In genomic region chr3:172750368-172751187, GRCh38 we compare ENCODE assay signal across 1 cellular context.
TF ChIP-seq lines count a peak whose summit lies in the region.

A gene with protein sequence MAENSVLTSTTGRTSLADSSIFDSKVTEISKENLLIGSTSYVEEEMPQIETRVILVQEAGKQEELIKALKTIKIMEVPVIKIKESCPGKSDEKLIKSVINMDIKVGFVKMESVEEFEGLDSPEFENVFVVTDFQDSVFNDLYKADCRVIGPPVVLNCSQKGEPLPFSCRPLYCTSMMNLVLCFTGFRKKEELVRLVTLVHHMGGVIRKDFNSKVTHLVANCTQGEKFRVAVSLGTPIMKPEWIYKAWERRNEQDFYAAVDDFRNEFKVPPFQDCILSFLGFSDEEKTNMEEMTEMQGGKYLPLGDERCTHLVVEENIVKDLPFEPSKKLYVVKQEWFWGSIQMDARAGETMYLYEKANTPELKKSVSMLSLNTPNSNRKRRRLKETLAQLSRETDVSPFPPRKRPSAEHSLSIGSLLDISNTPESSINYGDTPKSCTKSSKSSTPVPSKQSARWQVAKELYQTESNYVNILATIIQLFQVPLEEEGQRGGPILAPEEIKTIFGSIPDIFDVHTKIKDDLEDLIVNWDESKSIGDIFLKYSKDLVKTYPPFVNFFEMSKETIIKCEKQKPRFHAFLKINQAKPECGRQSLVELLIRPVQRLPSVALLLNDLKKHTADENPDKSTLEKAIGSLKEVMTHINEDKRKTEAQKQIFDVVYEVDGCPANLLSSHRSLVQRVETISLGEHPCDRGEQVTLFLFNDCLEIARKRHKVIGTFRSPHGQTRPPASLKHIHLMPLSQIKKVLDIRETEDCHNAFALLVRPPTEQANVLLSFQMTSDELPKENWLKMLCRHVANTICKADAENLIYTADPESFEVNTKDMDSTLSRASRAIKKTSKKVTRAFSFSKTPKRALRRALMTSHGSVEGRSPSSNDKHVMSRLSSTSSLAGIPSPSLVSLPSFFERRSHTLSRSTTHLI (plus strand): TSS chr3:172750726. CDS start chr3:172754531, 3,805 bp downstream.

TF ChIP-seq in GM12878, 131 proteins besides CTCF, POLR2A, EP300 and RAD21 (continued from another document and continues in another):
- TF ChIP-seq, protein P1, sequence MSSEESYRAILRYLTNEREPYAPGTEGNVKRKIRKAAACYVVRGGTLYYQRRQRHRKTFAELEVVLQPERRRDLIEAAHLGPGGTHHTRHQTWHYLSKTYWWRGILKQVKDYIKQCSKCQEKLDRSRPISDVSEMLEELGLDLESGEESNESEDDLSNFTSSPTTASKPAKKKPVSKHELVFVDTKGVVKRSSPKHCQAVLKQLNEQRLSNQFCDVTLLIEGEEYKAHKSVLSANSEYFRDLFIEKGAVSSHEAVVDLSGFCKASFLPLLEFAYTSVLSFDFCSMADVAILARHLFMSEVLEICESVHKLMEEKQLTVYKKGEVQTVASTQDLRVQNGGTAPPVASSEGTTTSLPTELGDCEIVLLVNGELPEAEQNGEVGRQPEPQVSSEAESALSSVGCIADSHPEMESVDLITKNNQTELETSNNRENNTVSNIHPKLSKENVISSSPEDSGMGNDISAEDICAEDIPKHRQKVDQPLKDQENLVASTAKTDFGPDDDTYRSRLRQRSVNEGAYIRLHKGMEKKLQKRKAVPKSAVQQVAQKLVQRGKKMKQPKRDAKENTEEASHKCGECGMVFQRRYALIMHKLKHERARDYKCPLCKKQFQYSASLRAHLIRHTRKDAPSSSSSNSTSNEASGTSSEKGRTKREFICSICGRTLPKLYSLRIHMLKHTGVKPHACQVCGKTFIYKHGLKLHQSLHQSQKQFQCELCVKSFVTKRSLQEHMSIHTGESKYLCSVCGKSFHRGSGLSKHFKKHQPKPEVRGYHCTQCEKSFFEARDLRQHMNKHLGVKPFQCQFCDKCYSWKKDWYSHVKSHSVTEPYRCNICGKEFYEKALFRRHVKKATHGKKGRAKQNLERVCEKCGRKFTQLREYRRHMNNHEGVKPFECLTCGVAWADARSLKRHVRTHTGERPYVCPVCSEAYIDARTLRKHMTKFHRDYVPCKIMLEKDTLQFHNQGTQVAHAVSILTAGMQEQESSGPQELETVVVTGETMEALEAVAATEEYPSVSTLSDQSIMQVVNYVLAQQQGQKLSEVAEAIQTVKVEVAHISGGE (CRISPR knock-in tag; IDR thresholded peaks at IDR 0.05): no peak
- TF ChIP-seq FOXK2 (IDR thresholded peaks at IDR 0.05) (no peak), JUND (IDR thresholded peaks at IDR 0.05; ENCODE audit: low read depth, low read length) (0 out of 2 replicates have a peak, but pooled peaks have one; percentile 24), SIX5 (IDR thresholded peaks at IDR 0.05; ENCODE audit: low read depth, low read length, severe bottlenecking) (no peak), SREBF1 (IDR thresholded peaks at IDR 0.05; ENCODE audit: low read length) (no peak), SREBF2 (IDR thresholded peaks at IDR 0.05; ENCODE audit: low read length) (peak; percentile 81), CEBPB (IDR thresholded peaks at IDR 0.05; ENCODE audit: borderline replicate concordance in 1 of 2, low read depth in 2 of 2, low read length in 2 of 2) (no peak), CBX3 (IDR thresholded peaks at IDR 0.05; ENCODE audit: borderline replicate concordance, low read depth) (no peak), YY1 (IDR thresholded peaks at IDR 0.05; ENCODE audit: low read depth, low read length) (peak; percentile 92), ZNF217 (IDR thresholded peaks at IDR 0.05) (no peak), DPF2 (IDR thresholded peaks at IDR 0.05) (no peak), RAD51 (IDR thresholded peaks at IDR 0.05) (no peak), BCL11A (IDR thresholded peaks at IDR 0.05; ENCODE audit: low read depth, low read length) (no peak), MAX (IDR thresholded peaks at IDR 0.05; ENCODE audit: low read depth, low read length) (no peak), ASH2L (IDR thresholded peaks at IDR 0.05; ENCODE audit: borderline replicate concordance, low read depth) (no peak), ZSCAN29 (IDR thresholded peaks at IDR 0.05) (no peak), NKRF (conservative IDR thresholded peaks at IDR 0.05) (peak; percentile 90), IKZF2 (IDR thresholded peaks at IDR 0.05) (peak in 1 of 2 experiments; percentile 42), E2F4 (IDR thresholded peaks at IDR 0.05; ENCODE audit: low read depth, low read length) (peak; percentile 94), FOS (IDR thresholded peaks at IDR 0.05; ENCODE audit: borderline replicate concordance, extremely low read depth, insufficient read length) (peak; percentile 67), TBL1XR1 (IDR thresholded peaks at IDR 0.05; ENCODE audit: low read depth, low read length) (no peak; the same call in 1 of the 2 replicates), MEF2A (IDR thresholded peaks at IDR 0.05; ENCODE audit: insufficient read depth, low read depth, low read length) (no peak), HDAC2 (IDR thresholded peaks at IDR 0.05) (no peak), HDAC6 (IDR thresholded peaks at IDR 0.05; ENCODE audit: unreplicated experiment) (no peak), EED (IDR thresholded peaks at IDR 0.05; ENCODE audit: low read depth) (peak; percentile 56), ZNF622 (IDR thresholded peaks at IDR 0.05) (no peak), BACH1 (IDR thresholded peaks at IDR 0.05; ENCODE audit: borderline replicate concordance) (no peak), ZZZ3 (IDR thresholded peaks at IDR 0.05; ENCODE audit: control insufficient read depth, insufficient read length, low read depth) (no peak), CBFB (IDR thresholded peaks at IDR 0.05; ENCODE audit: low read depth) (peak; percentile 29; the same call in 1 of the 2 replicates), MXI1 (IDR thresholded peaks at IDR 0.05; ENCODE audit: low read depth, low read length) (peak; percentile 70)
- TF ChIP-seq, protein P2, sequence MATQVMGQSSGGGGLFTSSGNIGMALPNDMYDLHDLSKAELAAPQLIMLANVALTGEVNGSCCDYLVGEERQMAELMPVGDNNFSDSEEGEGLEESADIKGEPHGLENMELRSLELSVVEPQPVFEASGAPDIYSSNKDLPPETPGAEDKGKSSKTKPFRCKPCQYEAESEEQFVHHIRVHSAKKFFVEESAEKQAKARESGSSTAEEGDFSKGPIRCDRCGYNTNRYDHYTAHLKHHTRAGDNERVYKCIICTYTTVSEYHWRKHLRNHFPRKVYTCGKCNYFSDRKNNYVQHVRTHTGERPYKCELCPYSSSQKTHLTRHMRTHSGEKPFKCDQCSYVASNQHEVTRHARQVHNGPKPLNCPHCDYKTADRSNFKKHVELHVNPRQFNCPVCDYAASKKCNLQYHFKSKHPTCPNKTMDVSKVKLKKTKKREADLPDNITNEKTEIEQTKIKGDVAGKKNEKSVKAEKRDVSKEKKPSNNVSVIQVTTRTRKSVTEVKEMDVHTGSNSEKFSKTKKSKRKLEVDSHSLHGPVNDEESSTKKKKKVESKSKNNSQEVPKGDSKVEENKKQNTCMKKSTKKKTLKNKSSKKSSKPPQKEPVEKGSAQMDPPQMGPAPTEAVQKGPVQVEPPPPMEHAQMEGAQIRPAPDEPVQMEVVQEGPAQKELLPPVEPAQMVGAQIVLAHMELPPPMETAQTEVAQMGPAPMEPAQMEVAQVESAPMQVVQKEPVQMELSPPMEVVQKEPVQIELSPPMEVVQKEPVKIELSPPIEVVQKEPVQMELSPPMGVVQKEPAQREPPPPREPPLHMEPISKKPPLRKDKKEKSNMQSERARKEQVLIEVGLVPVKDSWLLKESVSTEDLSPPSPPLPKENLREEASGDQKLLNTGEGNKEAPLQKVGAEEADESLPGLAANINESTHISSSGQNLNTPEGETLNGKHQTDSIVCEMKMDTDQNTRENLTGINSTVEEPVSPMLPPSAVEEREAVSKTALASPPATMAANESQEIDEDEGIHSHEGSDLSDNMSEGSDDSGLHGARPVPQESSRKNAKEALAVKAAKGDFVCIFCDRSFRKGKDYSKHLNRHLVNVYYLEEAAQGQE (IDR thresholded peaks at IDR 0.05; ENCODE audit: low read depth, low read length): no peak
- TF ChIP-seq, protein P3, sequence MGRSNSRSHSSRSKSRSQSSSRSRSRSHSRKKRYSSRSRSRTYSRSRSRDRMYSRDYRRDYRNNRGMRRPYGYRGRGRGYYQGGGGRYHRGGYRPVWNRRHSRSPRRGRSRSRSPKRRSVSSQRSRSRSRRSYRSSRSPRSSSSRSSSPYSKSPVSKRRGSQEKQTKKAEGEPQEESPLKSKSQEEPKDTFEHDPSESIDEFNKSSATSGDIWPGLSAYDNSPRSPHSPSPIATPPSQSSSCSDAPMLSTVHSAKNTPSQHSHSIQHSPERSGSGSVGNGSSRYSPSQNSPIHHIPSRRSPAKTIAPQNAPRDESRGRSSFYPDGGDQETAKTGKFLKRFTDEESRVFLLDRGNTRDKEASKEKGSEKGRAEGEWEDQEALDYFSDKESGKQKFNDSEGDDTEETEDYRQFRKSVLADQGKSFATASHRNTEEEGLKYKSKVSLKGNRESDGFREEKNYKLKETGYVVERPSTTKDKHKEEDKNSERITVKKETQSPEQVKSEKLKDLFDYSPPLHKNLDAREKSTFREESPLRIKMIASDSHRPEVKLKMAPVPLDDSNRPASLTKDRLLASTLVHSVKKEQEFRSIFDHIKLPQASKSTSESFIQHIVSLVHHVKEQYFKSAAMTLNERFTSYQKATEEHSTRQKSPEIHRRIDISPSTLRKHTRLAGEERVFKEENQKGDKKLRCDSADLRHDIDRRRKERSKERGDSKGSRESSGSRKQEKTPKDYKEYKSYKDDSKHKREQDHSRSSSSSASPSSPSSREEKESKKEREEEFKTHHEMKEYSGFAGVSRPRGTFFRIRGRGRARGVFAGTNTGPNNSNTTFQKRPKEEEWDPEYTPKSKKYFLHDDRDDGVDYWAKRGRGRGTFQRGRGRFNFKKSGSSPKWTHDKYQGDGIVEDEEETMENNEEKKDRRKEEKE (IDR thresholded peaks at IDR 0.05): no peak
- TF ChIP-seq, protein P4, sequence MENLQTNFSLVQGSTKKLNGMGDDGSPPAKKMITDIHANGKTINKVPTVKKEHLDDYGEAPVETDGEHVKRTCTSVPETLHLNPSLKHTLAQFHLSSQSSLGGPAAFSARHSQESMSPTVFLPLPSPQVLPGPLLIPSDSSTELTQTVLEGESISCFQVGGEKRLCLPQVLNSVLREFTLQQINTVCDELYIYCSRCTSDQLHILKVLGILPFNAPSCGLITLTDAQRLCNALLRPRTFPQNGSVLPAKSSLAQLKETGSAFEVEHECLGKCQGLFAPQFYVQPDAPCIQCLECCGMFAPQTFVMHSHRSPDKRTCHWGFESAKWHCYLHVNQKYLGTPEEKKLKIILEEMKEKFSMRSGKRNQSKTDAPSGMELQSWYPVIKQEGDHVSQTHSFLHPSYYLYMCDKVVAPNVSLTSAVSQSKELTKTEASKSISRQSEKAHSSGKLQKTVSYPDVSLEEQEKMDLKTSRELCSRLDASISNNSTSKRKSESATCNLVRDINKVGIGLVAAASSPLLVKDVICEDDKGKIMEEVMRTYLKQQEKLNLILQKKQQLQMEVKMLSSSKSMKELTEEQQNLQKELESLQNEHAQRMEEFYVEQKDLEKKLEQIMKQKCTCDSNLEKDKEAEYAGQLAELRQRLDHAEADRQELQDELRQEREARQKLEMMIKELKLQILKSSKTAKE (IDR thresholded peaks at IDR 0.05; ENCODE audit: low read depth, poor library complexity, severe bottlenecking): peak; percentile 49
- TF ChIP-seq, protein P5, sequence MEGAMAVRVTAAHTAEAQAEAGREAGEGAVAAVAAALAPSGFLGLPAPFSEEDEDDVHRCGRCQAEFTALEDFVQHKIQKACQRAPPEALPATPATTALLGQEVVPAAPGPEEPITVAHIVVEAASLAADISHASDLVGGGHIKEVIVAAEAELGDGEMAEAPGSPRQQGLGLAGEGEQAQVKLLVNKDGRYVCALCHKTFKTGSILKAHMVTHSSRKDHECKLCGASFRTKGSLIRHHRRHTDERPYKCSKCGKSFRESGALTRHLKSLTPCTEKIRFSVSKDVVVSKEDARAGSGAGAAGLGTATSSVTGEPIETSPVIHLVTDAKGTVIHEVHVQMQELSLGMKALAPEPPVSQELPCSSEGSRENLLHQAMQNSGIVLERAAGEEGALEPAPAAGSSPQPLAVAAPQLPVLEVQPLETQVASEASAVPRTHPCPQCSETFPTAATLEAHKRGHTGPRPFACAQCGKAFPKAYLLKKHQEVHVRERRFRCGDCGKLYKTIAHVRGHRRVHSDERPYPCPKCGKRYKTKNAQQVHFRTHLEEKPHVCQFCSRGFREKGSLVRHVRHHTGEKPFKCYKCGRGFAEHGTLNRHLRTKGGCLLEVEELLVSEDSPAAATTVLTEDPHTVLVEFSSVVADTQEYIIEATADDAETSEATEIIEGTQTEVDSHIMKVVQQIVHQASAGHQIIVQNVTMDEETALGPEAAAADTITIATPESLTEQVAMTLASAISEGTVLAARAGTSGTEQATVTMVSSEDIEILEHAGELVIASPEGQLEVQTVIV (IDR thresholded peaks at IDR 0.05; ENCODE audit: borderline replicate concordance, partially characterized antibody): no peak
